ENCODE assay signal across 8 cellular contexts in genomic region chr10:133308431-133309110, GRCh38. TPM values are rescaled to one million over a fixed set of nuclear protein-coding genes. Genes with fewer than 3 reads are reported as not detected.
DNase-seq lines count a peak whose midpoint lies in the region; ATAC-seq, FAIRE-seq and TF ChIP-seq lines count a peak whose summit lies in the region.

TSS of gene TUBGCP2 (minus strand) at chr10:133308872. CDS start at chr10:133302941, 5,931 bp downstream.
TSS of gene ZNF511 (plus strand) at chr10:133308914. CDS start at chr10:133308944, 30 bp downstream.

- H2AFZ ChIP-seq in HepG2 (ENCODE audit: low read length): no peak within 1 kb of the TSS

- CTCF ChIA-PET in HepG2 (lab: Yijun Ruan, JAX; ENCODE audit: low intra/inter-chr PET ratio, low total read pairs): interaction anchor here (1.4 kb wide), 1 partner anchor 10 kb away, joined by 5 read pairs; no protein-coding TSS in a partner anchor

- peaks cover 76% of the 10 kb centered on the region for H3K36me3 Mint-ChIP-seq in dendritic cell treated with granulocyte-macrophage colony-stimulating factor and Interleukin-4, amounts not matched to agents 40 ng/mL and 50 ng/mL, for 4 days (ENCODE audit: low read depth)

- no peak for TF ChIP-seq RAD21 in HepG2 (CRISPR knock-in tag; IDR thresholded peaks at IDR 0.05)

- POLR2A ChIA-PET in HepG2 (lab: Yijun Ruan, JAX): no interaction called here

- peaks cover 15% of the 10 kb centered on the region for H3K4me1 ChIP-seq in HepG2 (ENCODE audit: insufficient read depth, low read length)

- no peak for FAIRE-seq in HepG2 (lab: Jason Lieb, UNC)

- peak within 1 kb of the TSS; percentile 86 to 96 (median 95) for H3K4me3 ChIP-seq in HepG2 (replicated peaks in 1 of 3; ENCODE audit: insufficient read depth in 1 of 3, low read depth in 2 of 3, low read length in 3 of 3)

- no peaks in the 10 kb centered on the region for H3K27me3 Mint-ChIP-seq in dendritic cell treated with granulocyte-macrophage colony-stimulating factor and Interleukin-4, amounts not matched to agents 40 ng/mL and 50 ng/mL, for 4 days

- H3K9ac ChIP-seq in HepG2 (ENCODE audit: insufficient read depth, low read depth, low read length): peak within 1 kb of the TSS; percentile 99

- TF ChIP-seq EP300 in HepG2 (IDR thresholded peaks at IDR 0.05; ENCODE audit: low read depth in 2 of 2, low read length in 2 of 2): no peak; a peak in 1 of 4 replicates
- TF ChIP-seq EP300 in HepG2 (CRISPR knock-in tag; IDR thresholded peaks at IDR 0.05; ENCODE audit: borderline replicate concordance): no peak

- in situ Hi-C loops in ACHN (cut with HindIII; ENCODE audit: low pct_ligation_motif_present, low pct_unique_long_range_greater_than_20kb, low sequenced_read_pairs) (no loop called here), HepG2 (cut with HindIII; ENCODE audit: extremely low pct_ligation_motif_present, low pct_unique_long_range_greater_than_20kb) (no loop called here)

- H3K9me3 ChIP-seq in HepG2 (ENCODE audit: low read length): no peaks in the 10 kb centered on the region

- H3K36me3 ChIP-seq in HepG2 (replicated peaks in 1 of 2; ENCODE audit: control insufficient read depth in 1 of 2, insufficient read depth in 2 of 2, low read length in 2 of 2): peaks cover 14 to 35% of the 10 kb centered on the region in 2 experiments; a peak in 4 of 5 replicates

- peak within 1 kb of the TSS; percentile 85 for H3K4me2 ChIP-seq in HepG2 (ENCODE audit: low read depth, low read length)

- peak; percentile 10; the same call in 1 of the 2 replicates for TF ChIP-seq CTCF in HepG2 (CRISPR knock-in tag; IDR thresholded peaks at IDR 0.05)

- H3K4me3 Mint-ChIP-seq in dendritic cell treated with granulocyte-macrophage colony-stimulating factor and Interleukin-4, amounts not matched to agents 40 ng/mL and 50 ng/mL, for 4 days: peak within 1 kb of the TSS; percentile 96

- TSS peak; percentile 72 for BruUV-seq in HepG2 (replicated peaks; lab: Mats Ljungman, UMichigan)

- peaks cover 49% of the 10 kb centered on the region for H3K4me1 Mint-ChIP-seq in dendritic cell treated with granulocyte-macrophage colony-stimulating factor and Interleukin-4, amounts not matched to agents 40 ng/mL and 50 ng/mL, for 4 days (ENCODE audit: low read depth)

- peaks cover 32% of the 10 kb centered on the region for H3K79me2 ChIP-seq in HepG2 (ENCODE audit: insufficient read depth, low read length)

- DNase-seq in ACHN: peak; percentile 84
- peak; percentile 72 for DNase-seq in NCI-H460 (ENCODE audit: extremely low read depth, low read depth)
- peak; percentile 88 for DNase-seq in activated CD4-positive, alpha-beta T cell treated with anti-CD3 and anti-CD28 coated beads, Interleukin-2, amount 50 U/mL, for 1 hour
- peak; percentile 55 for DNase-seq in HepG2 (ENCODE audit: low spot score)
- DNase-seq in stimulated activated CD4-positive, alpha-beta T cell treated with anti-CD3 and anti-CD28 coated beads, Interleukin-4, amount 100 ng/mL, for 1 hour: peak; percentile 90

- H3K27ac Mint-ChIP-seq in dendritic cell treated with granulocyte-macrophage colony-stimulating factor and Interleukin-4, amounts not matched to agents 40 ng/mL and 50 ng/mL, for 4 days: peak within 1 kb of the TSS; percentile 99

- TF ChIP-seq POLR2A in HepG2 (IDR thresholded peaks at IDR 0.05; ENCODE audit: insufficient read depth in 1 of 2, low read depth in 2 of 2, low read length in 2 of 2): peak; percentile 65 to 66

- H3K27ac ChIP-seq in HepG2 (ENCODE audit: extremely low read length, insufficient read depth, low read length): peak within 1 kb of the TSS; percentile 90

- 2% methylated on average over 9 of the region's 90 CpGs for WGBS in HepG2 (ENCODE audit: low lambda C conversion rate)

- intact Hi-C loops in dendritic cell treated with granulocyte-macrophage colony-stimulating factor and Interleukin-4, amounts not matched to agents 40 ng/mL and 50 ng/mL, for 4 days (cut with micrococcal nuclease): loop anchor here (1.0 kb wide), 1 partner anchor 49 kb away; no protein-coding TSS in a partner anchor
- intact Hi-C loops in HepG2 (cut with micrococcal nuclease; ENCODE audit: unreplicated experiment): no loop called here

- H3K9me3 Mint-ChIP-seq in dendritic cell treated with granulocyte-macrophage colony-stimulating factor and Interleukin-4, amounts not matched to agents 40 ng/mL and 50 ng/mL, for 4 days: no peaks in the 10 kb centered on the region

- ATAC-seq in GM18520 (IDR thresholded peaks at IDR 0.05; ENCODE audit: unreplicated experiment) (peak; percentile 71), HG03045 (IDR thresholded peaks at IDR 0.05; ENCODE audit: unreplicated experiment) (peak; percentile 81), HepG2 (peak; percentile 85)

- no peaks in the 10 kb centered on the region; a peak in 1 of 5 replicates for H3K27me3 ChIP-seq in HepG2 (ENCODE audit: control insufficient read depth in 1 of 2, insufficient read depth in 2 of 2, low read length in 2 of 2)

- peaks cover 9% of the 10 kb centered on the region for H4K20me1 ChIP-seq in HepG2 (ENCODE audit: insufficient read depth, low read length)

TF ChIP-seq in HepG2, 621 proteins besides CTCF, POLR2A, EP300 and RAD21 (continues in another document):
- TF ChIP-seq SIN3B (IDR thresholded peaks at IDR 0.05; ENCODE audit: low read length): no peak
- TF ChIP-seq ZBTB2 (CRISPR knock-in tag; IDR thresholded peaks at IDR 0.05; ENCODE audit: low read depth): peak; percentile 92

RNA-seq across cellular contexts. Expression of gene TUBGCP2, which starts in this region (rescaled TPM):
- 52.9 and 55.9 TPM in 2 replicates for total RNA-seq in NCI-H460 (2014; rRNA removed; shearing (Covaris generic))
- polyA plus RNA-seq in NCI-H460 (2014; cell fraction: nucleus; rRNA removed): 58.2 and 71.6 TPM in 2 replicates
- 34.5 and 44.1 TPM in 2 replicates for total RNA-seq in HepG2 (2016; rRNA removed; fragmentation: Illumina TruSeq; extraction: Trizol)
- 7.2 and 8.9 TPM in 2 replicates for total RNA-seq in HepG2 (2016; cell fraction: cytosol; rRNA removed; fragmentation: Illumina TruSeq; extraction: Trizol; ENCODE audit: low read depth)
- total RNA-seq in HepG2 (2016; cell fraction: insoluble cytoplasmic fraction; rRNA removed; fragmentation: Illumina TruSeq; extraction: Trizol): 37.9 and 41.1 TPM in 2 replicates
- 17.0 and 24.0 TPM in 2 replicates for total RNA-seq in HepG2 (2016; cell fraction: membrane; rRNA removed; fragmentation: Illumina TruSeq; extraction: Trizol)
- 16.5 and 20.7 TPM in 2 replicates for total RNA-seq in HepG2 (2016; cell fraction: nucleus; rRNA removed; fragmentation: Illumina TruSeq; extraction: Trizol)
- 21.3 and 22.6 TPM in 2 replicates for polyA plus RNA-seq in HepG2 (2011; rRNA removed)
- 14.3 and 19.4 TPM in 2 replicates for polyA plus RNA-seq in HepG2 (2011; cell fraction: cytosol; rRNA removed)
- polyA plus RNA-seq in HepG2 (2011; cell fraction: nucleus; rRNA removed): 51.6 and 62.8 TPM in 2 replicates
- polyA plus RNA-seq in HepG2 (2012): 17.9 and 24.1 TPM in 2 replicates
- polyA plus RNA-seq in HepG2 (2016; cell fraction: cytosol; fragmentation: Illumina TruSeq; extraction: Trizol; ENCODE audit: low read depth): 4.7 and 4.8 TPM in 2 replicates
- polyA plus RNA-seq in HepG2 (2016; cell fraction: insoluble cytoplasmic fraction; fragmentation: Illumina TruSeq; extraction: Trizol; ENCODE audit: low read depth): 34.0 and 36.8 TPM in 2 replicates
- polyA plus RNA-seq in HepG2 (2016; cell fraction: membrane; fragmentation: Illumina TruSeq; extraction: Trizol; ENCODE audit: low read depth): 8.5 and 11.7 TPM in 2 replicates
- polyA plus RNA-seq in HepG2 (2016; cell fraction: nucleus; fragmentation: Illumina TruSeq; extraction: Trizol; ENCODE audit: insufficient read depth, low read depth): 51.1 and 52.9 TPM in 2 replicates
- polyA minus RNA-seq in HepG2 (2011; rRNA and poly(A)+ RNA removed; ENCODE audit: low replicate concordance): 49.0 and 64.6 TPM in 2 replicates
- polyA minus RNA-seq in HepG2 (2011; cell fraction: cytosol; rRNA and poly(A)+ RNA removed): 16.4 and 17.1 TPM in 2 replicates
- polyA minus RNA-seq in HepG2 (2011; cell fraction: nucleus; rRNA and poly(A)+ RNA removed): 29.6 and 40.8 TPM in 2 replicates

RNA-seq across cellular contexts. Expression of gene ZNF511, which starts in this region (rescaled TPM):
- 50.4 and 56.6 TPM in 2 replicates for total RNA-seq in NCI-H460 (2014; rRNA removed; shearing (Covaris generic))
- 67.0 and 87.6 TPM in 2 replicates for polyA plus RNA-seq in NCI-H460 (2014; cell fraction: nucleus; rRNA removed)
- total RNA-seq in HepG2 (2016; rRNA removed; fragmentation: Illumina TruSeq; extraction: Trizol): 53.4 and 66.4 TPM in 2 replicates
- total RNA-seq in HepG2 (2016; cell fraction: cytosol; rRNA removed; fragmentation: Illumina TruSeq; extraction: Trizol; ENCODE audit: low read depth): 127 and 151 TPM in 2 replicates
- 45.9 and 63.3 TPM in 2 replicates for total RNA-seq in HepG2 (2016; cell fraction: insoluble cytoplasmic fraction; rRNA removed; fragmentation: Illumina TruSeq; extraction: Trizol)
- 118 and 128 TPM in 2 replicates for total RNA-seq in HepG2 (2016; cell fraction: membrane; rRNA removed; fragmentation: Illumina TruSeq; extraction: Trizol)
- 24.0 and 36.2 TPM in 2 replicates for total RNA-seq in HepG2 (2016; cell fraction: nucleus; rRNA removed; fragmentation: Illumina TruSeq; extraction: Trizol)
- 35.6 and 37.0 TPM in 2 replicates for polyA plus RNA-seq in HepG2 (2011; rRNA removed)
- polyA plus RNA-seq in HepG2 (2011; cell fraction: cytosol; rRNA removed): 27.9 and 34.4 TPM in 2 replicates
- polyA plus RNA-seq in HepG2 (2011; cell fraction: nucleus; rRNA removed): 40.1 and 48.7 TPM in 2 replicates
- 30.0 and 30.3 TPM in 2 replicates for polyA plus RNA-seq in HepG2 (2012)
- 150 and 156 TPM in 2 replicates for polyA plus RNA-seq in HepG2 (2016; cell fraction: cytosol; fragmentation: Illumina TruSeq; extraction: Trizol; ENCODE audit: low read depth)
- polyA plus RNA-seq in HepG2 (2016; cell fraction: insoluble cytoplasmic fraction; fragmentation: Illumina TruSeq; extraction: Trizol; ENCODE audit: low read depth): 57.9 and 63.8 TPM in 2 replicates
- polyA plus RNA-seq in HepG2 (2016; cell fraction: membrane; fragmentation: Illumina TruSeq; extraction: Trizol; ENCODE audit: low read depth): 121 and 129 TPM in 2 replicates
- polyA plus RNA-seq in HepG2 (2016; cell fraction: nucleus; fragmentation: Illumina TruSeq; extraction: Trizol; ENCODE audit: insufficient read depth, low read depth): 62.1 and 62.9 TPM in 2 replicates
- 48.5 and 63.6 TPM in 2 replicates for polyA minus RNA-seq in HepG2 (2011; rRNA and poly(A)+ RNA removed; ENCODE audit: low replicate concordance)
- 11.6 and 21.1 TPM in 2 replicates for polyA minus RNA-seq in HepG2 (2011; cell fraction: cytosol; rRNA and poly(A)+ RNA removed)
- 13.3 and 16.2 TPM in 2 replicates for polyA minus RNA-seq in HepG2 (2011; cell fraction: nucleus; rRNA and poly(A)+ RNA removed)

Comparison
In these comparisons a context has a peak if more than half of its experiments do, and no peak if none do; other contexts are left out.
1. Peak in every context shown above with its lines: DNase-seq, ATAC-seq, H3K4me3 ChIP-seq and H3K27ac ChIP-seq.